Comparison of ENCODE assay signal across 15 cellular contexts in the genomic region with DNA sequence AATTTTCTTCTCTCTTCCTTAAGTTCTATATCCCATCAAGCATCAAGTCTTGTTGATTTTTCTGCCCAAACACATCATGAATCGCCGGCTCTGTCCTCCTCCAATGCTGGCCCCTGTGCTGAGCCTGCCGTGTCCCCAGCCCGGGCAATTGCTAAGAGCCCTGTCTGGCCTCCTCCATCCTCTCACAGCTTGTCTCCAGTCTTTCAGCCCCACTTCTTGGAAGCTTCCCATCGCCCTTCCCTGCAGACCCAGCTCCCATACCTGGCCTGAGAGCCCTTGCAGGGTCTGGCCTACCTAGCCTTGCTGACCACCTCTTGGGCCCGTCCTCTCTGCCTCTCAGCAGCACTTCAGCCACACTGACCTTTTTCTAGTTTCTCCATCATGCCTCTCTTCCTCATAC.
A peak's percentile ranks its signal among the peaks of the same experiment; 100 is the strongest.
DNase-seq lines count a peak whose midpoint lies in the region; ATAC-seq and TF ChIP-seq lines count a peak whose summit lies in the region.
"Had no signal": no experiment of that assay in that cellular context is flagged by ENCODE, and none has a peak within 500 bp of the region (broad histone marks: within the 10 kb centered on the region; RNA-seq: fewer than 3 reads in every experiment).

No MANE protein-coding gene starts in this region.

- TF ChIP-seq CTCF in osteoblast (IDR thresholded peaks at IDR 0.05; ENCODE audit: extremely low read depth, low read depth, low read length), result no peak

- H3K27ac Mint-ChIP-seq in activated naive CD8-positive, alpha-beta T cell treated with anti-CD3 and anti-CD28 coated beads, Interleukin-2, amount 10 ng/mL, durations not matched to agents 7 days and 5 days, result peak overlapping the region; percentile 10
- no peak overlapping the region for H3K27ac Mint-ChIP-seq in activated naive CD8-positive, alpha-beta T cell treated with anti-CD3 and anti-CD28 coated beads, Interleukin-2, amount 50 U/mL, for 24 hours
- H3K27ac Mint-ChIP-seq in immature natural killer cell, result peak overlapping the region in 3 of 6 donors; percentile 26 to 51 (median 38)
- H3K27ac Mint-ChIP-seq: CD4-positive, alpha-beta T cell; GM23338 had no signal

- H3K9me3 ChIP-seq in osteoblast (ENCODE audit: low read depth, low read length), result peaks cover 9% of the 10 kb centered on the region

- no peak overlapping the region for H2AFZ ChIP-seq in osteoblast (ENCODE audit: low read length)
- H2AFZ ChIP-seq: GM23338 had no signal

- no peak for DNase-seq in activated naive CD8-positive, alpha-beta T cell treated with anti-CD3 and anti-CD28 coated beads, Interleukin-2, amount 10 ng/mL, durations not matched to agents 7 days and 5 days
- DNase-seq in activated naive CD8-positive, alpha-beta T cell treated with anti-CD3 and anti-CD28 coated beads, Interleukin-2, amount 50 U/mL, for 24 hours, result no peak
- DNase-seq in ecto neural progenitor cell (ENCODE audit: low spot score) (peak; percentile 10), osteoblast (ENCODE audit: insufficient read length, low spot score, missing footprints) (peak; percentile 48), NCI-H526 treated with DMSO at 0.1 percent for 48 hours (lab: John Stamatoyannopoulos, UW) (no peak), immature natural killer cell (no peak)
- DNase-seq: ACHN; Calu3; CD4-positive, alpha-beta T cell; DMS 273 treated with DMSO at 0.1 percent for 48 hours; H7 had no signal

- peaks cover 10% of the 10 kb centered on the region for H3K4me1 ChIP-seq in osteoblast (ENCODE audit: insufficient read depth, low read length)

- H3K9me3 Mint-ChIP-seq in activated naive CD8-positive, alpha-beta T cell treated with anti-CD3 and anti-CD28 coated beads, Interleukin-2, amount 10 ng/mL, durations not matched to agents 7 days and 5 days, result peaks cover 9% of the 10 kb centered on the region
- peaks cover 16% of the 10 kb centered on the region for H3K9me3 Mint-ChIP-seq in activated naive CD8-positive, alpha-beta T cell treated with anti-CD3 and anti-CD28 coated beads, Interleukin-2, amount 50 U/mL, for 24 hours
- no peaks in the 10 kb centered on the region for H3K9me3 Mint-ChIP-seq in immature natural killer cell
- H3K9me3 Mint-ChIP-seq: CD4-positive, alpha-beta T cell had no signal

- ATAC-seq in activated naive CD8-positive, alpha-beta T cell treated with anti-CD3 and anti-CD28 coated beads, Interleukin-2, amount 10 ng/mL, durations not matched to agents 7 days and 5 days (ENCODE audit: low read depth), result no peak
- no peak for ATAC-seq in activated naive CD8-positive, alpha-beta T cell treated with anti-CD3 and anti-CD28 coated beads, Interleukin-2, amount 50 U/mL, for 24 hours
- ATAC-seq in HG02642 (IDR thresholded peaks at IDR 0.05; ENCODE audit: poor library complexity, unreplicated experiment), result no peak
- ATAC-seq: GM23338 had no signal

- H3K4me1 Mint-ChIP-seq in activated naive CD8-positive, alpha-beta T cell treated with anti-CD3 and anti-CD28 coated beads, Interleukin-2, amount 10 ng/mL, durations not matched to agents 7 days and 5 days, result peaks cover 28% of the 10 kb centered on the region
- H3K4me1 Mint-ChIP-seq in activated naive CD8-positive, alpha-beta T cell treated with anti-CD3 and anti-CD28 coated beads, Interleukin-2, amount 50 U/mL, for 24 hours, result peaks cover 11% of the 10 kb centered on the region
- H3K4me1 Mint-ChIP-seq in immature natural killer cell, result peaks cover 13 to 29% of the 10 kb centered on the region in 2 donors

- POLR2A ChIA-PET in activated naive CD8-positive, alpha-beta T cell treated with anti-CD3 and anti-CD28 coated beads, Interleukin-2, amount 10 ng/mL, durations not matched to agents 7 days and 5 days (lab: Charles Lee), result interaction anchor here (0.5 kb wide), 1 partner anchor 61 kb away, joined by 3 read pairs; no protein-coding TSS in a partner anchor

- H4K20me1 ChIP-seq in osteoblast (ENCODE audit: insufficient read depth, low read length), result no peaks in the 10 kb centered on the region
- H4K20me1 ChIP-seq: BLaER1 treated with 17β-estradiol and CSF1 and Interleukin-3, amounts not matched to agents 10 nM and 100 nM had no signal

- H3K4me3 Mint-ChIP-seq in activated naive CD8-positive, alpha-beta T cell treated with anti-CD3 and anti-CD28 coated beads, Interleukin-2, amount 10 ng/mL, durations not matched to agents 7 days and 5 days, result no peak overlapping the region
- no peak overlapping the region for H3K4me3 Mint-ChIP-seq in activated naive CD8-positive, alpha-beta T cell treated with anti-CD3 and anti-CD28 coated beads, Interleukin-2, amount 50 U/mL, for 24 hours
- H3K4me3 Mint-ChIP-seq in immature natural killer cell, result no peak overlapping the region
- H3K4me3 Mint-ChIP-seq: CD4-positive, alpha-beta T cell; GM23338; IgD-negative memory B cell had no signal

- no peaks in the 10 kb centered on the region for H3K36me3 ChIP-seq in osteoblast (ENCODE audit: insufficient read depth, low read length)

- peaks cover 10% of the 10 kb centered on the region for H3K36me3 Mint-ChIP-seq in activated naive CD8-positive, alpha-beta T cell treated with anti-CD3 and anti-CD28 coated beads, Interleukin-2, amount 10 ng/mL, durations not matched to agents 7 days and 5 days
- peaks cover 5% of the 10 kb centered on the region for H3K36me3 Mint-ChIP-seq in activated naive CD8-positive, alpha-beta T cell treated with anti-CD3 and anti-CD28 coated beads, Interleukin-2, amount 50 U/mL, for 24 hours (ENCODE audit: low read depth)
- H3K36me3 Mint-ChIP-seq in immature natural killer cell, result peaks cover 0 to 7% (median 0%) of the 10 kb centered on the region in 3 donors

- peaks cover 13% of the 10 kb centered on the region for H3K27me3 ChIP-seq in osteoblast (ENCODE audit: insufficient read depth, low read length)

- no peak overlapping the region for H3K27ac ChIP-seq in osteoblast (ENCODE audit: low read depth, low read length)
- H3K27ac ChIP-seq: BLaER1 treated with 17β-estradiol and CSF1 and Interleukin-3, amounts not matched to agents 10 nM and 100 nM had no signal

- peaks cover 4% of the 10 kb centered on the region for H3K27me3 Mint-ChIP-seq in activated naive CD8-positive, alpha-beta T cell treated with anti-CD3 and anti-CD28 coated beads, Interleukin-2, amount 10 ng/mL, durations not matched to agents 7 days and 5 days
- no peaks in the 10 kb centered on the region for H3K27me3 Mint-ChIP-seq in activated naive CD8-positive, alpha-beta T cell treated with anti-CD3 and anti-CD28 coated beads, Interleukin-2, amount 50 U/mL, for 24 hours
- peaks cover 3 to 9% (median 4%) of the 10 kb centered on the region in 3 donors for H3K27me3 Mint-ChIP-seq in immature natural killer cell (ENCODE audit: low read depth in 3 of 3)
- H3K27me3 Mint-ChIP-seq: CD4-positive, alpha-beta T cell; IgD-negative memory B cell had no signal

- no peaks in the 10 kb centered on the region for H3K79me2 ChIP-seq in osteoblast (ENCODE audit: insufficient read depth, low read length)

- no peak overlapping the region for H3K4me2 ChIP-seq in osteoblast (ENCODE audit: insufficient read depth, low read length)
- H3K4me2 ChIP-seq: BLaER1 treated with 17β-estradiol and CSF1 and Interleukin-3, amounts not matched to agents 10 nM and 100 nM; GM23338 had no signal

- H3K4me3 ChIP-seq in osteoblast (ENCODE audit: insufficient read depth, low read length), result no peak overlapping the region
- H3K4me3 ChIP-seq: BLaER1 treated with 17β-estradiol and CSF1 and Interleukin-3, amounts not matched to agents 10 nM and 100 nM; GM23338 had no signal

Comparison
In these comparisons a context has a peak if more than half of its experiments do, and no peak if none do; other contexts are left out.
1. DNase-seq: peak in ecto neural progenitor cell (single experiment) and osteoblast (single experiment); none in activated naive CD8-positive, alpha-beta T cell treated with anti-CD3 and anti-CD28 coated beads, Interleukin-2, amount 10 ng/mL, durations not matched to agents 7 days and 5 days (single experiment), activated naive CD8-positive, alpha-beta T cell treated with anti-CD3 and anti-CD28 coated beads, Interleukin-2, amount 50 U/mL, for 24 hours (single experiment), NCI-H526 treated with DMSO at 0.1 percent for 48 hours (single experiment) and immature natural killer cell (0 of 3).